In the genomic region with DNA sequence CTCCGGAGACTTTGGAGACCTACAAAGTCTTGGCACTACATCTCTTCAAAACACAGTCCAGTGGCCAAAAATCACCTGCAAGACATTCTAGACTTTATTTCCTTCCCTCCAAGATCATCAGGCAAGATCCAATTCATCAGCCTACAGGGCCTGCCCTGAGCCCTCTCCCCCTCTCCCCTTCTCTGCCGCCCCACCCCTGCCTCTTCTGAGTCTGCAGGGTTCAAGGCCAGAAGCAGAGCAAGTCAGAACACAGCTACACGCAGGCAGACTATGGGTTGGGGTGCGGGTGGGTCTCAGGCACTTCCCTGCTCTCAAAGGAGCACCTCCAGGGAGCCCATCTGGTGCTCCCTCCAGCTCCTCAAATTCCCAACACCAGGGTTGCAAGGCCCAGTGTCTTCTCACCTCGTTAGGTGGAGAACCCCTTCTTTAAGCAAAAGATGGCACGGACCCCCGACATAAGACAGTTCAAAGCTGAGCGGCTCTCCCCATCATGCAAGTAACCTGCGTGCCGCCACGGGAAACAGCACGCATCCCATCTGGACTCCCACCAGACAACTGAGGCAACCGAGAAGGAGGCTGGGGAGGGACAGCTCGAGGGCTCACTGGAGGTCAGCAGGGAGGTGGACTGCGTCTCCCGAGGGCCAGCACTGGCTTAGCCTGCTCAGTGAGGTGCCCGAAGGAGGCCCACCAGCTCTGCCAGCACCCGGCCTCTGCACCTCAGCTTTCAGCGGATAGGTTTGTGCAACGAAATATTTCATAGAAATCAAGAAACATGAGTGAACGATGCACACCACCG, we compare ENCODE assay signal across 1 cellular context.
TF ChIP-seq lines count a peak whose summit lies in the region.

No MANE protein-coding gene starts in this region.

TF ChIP-seq in IMR-90, 13 proteins besides CTCF, POLR2A, EP300 and RAD21:
- no peak for TF ChIP-seq FOS (IDR thresholded peaks at IDR 0.05; ENCODE audit: low read depth, low read length)
TF ChIP-seq in IMR-90: peak in this region for 0.
